ENCODE assay signal across 1 cellular context in genomic region chr3:128228366-128228910, GRCh38.
TF ChIP-seq lines count a peak whose summit lies in the region.

No MANE protein-coding gene starts in this region.

TF ChIP-seq in HepG2, 621 proteins besides CTCF, POLR2A, EP300 and RAD21:
- TF ChIP-seq BCLAF1 (IDR thresholded peaks at IDR 0.05) (no peak), SP2 (CRISPR knock-in tag; IDR thresholded peaks at IDR 0.05) (no peak), LCORL (IDR thresholded peaks at IDR 0.05) (no peak), LCORL (CRISPR knock-in tag; IDR thresholded peaks at IDR 0.05) (no peak), PAWR (CRISPR knock-in tag; IDR thresholded peaks at IDR 0.05; ENCODE audit: borderline replicate concordance) (no peak), REXO4 (CRISPR knock-in tag; IDR thresholded peaks at IDR 0.05; ENCODE audit: borderline replicate concordance) (no peak), ONECUT2 (CRISPR knock-in tag; IDR thresholded peaks at IDR 0.05) (no peak), NR2F6 (IDR thresholded peaks at IDR 0.05) (0 out of 2 replicates have a peak, but pooled peaks have one; percentile 16), NR2F6 (CRISPR knock-in tag; IDR thresholded peaks at IDR 0.05) (no peak), ZBTB20 (CRISPR knock-in tag; IDR thresholded peaks at IDR 0.05; ENCODE audit: borderline replicate concordance, low read depth) (no peak), TEAD2 (CRISPR knock-in tag; IDR thresholded peaks at IDR 0.05) (no peak), MIER3 (CRISPR knock-in tag; IDR thresholded peaks at IDR 0.05; ENCODE audit: borderline replicate concordance) (no peak), TMF1 (CRISPR knock-in tag; IDR thresholded peaks at IDR 0.05; ENCODE audit: low read depth) (no peak), E2F1 (CRISPR knock-in tag; IDR thresholded peaks at IDR 0.05) (no peak), PRDM4 (CRISPR knock-in tag; IDR thresholded peaks at IDR 0.05; ENCODE audit: borderline replicate concordance) (no peak), NR2F1 (CRISPR knock-in tag; IDR thresholded peaks at IDR 0.05) (0 out of 4 replicates have a peak, but pooled peaks of 1 of the 2 experiments have one; percentile 23), ZSCAN9 (CRISPR knock-in tag; IDR thresholded peaks at IDR 0.05; ENCODE audit: borderline replicate concordance) (no peak), ZNF460 (CRISPR knock-in tag; IDR thresholded peaks at IDR 0.05; ENCODE audit: borderline replicate concordance) (no peak), ZNF629 (CRISPR knock-in tag; conservative IDR thresholded peaks at IDR 0.05) (peak; percentile 84), MIER2 (CRISPR knock-in tag; IDR thresholded peaks at IDR 0.05) (no peak), ZNF878 (CRISPR knock-in tag; IDR thresholded peaks at IDR 0.05) (no peak), PHF5A (CRISPR knock-in tag; IDR thresholded peaks at IDR 0.05; ENCODE audit: low read depth, unreplicated experiment) (no peak)
- TF ChIP-seq, protein P1, sequence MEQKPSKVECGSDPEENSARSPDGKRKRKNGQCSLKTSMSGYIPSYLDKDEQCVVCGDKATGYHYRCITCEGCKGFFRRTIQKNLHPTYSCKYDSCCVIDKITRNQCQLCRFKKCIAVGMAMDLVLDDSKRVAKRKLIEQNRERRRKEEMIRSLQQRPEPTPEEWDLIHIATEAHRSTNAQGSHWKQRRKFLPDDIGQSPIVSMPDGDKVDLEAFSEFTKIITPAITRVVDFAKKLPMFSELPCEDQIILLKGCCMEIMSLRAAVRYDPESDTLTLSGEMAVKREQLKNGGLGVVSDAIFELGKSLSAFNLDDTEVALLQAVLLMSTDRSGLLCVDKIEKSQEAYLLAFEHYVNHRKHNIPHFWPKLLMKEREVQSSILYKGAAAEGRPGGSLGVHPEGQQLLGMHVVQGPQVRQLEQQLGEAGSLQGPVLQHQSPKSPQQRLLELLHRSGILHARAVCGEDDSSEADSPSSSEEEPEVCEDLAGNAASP (CRISPR knock-in tag; IDR thresholded peaks at IDR 0.05; ENCODE audit: borderline replicate concordance): no peak
